8 cellular contexts compared by ENCODE assay signal in the genomic region with DNA sequence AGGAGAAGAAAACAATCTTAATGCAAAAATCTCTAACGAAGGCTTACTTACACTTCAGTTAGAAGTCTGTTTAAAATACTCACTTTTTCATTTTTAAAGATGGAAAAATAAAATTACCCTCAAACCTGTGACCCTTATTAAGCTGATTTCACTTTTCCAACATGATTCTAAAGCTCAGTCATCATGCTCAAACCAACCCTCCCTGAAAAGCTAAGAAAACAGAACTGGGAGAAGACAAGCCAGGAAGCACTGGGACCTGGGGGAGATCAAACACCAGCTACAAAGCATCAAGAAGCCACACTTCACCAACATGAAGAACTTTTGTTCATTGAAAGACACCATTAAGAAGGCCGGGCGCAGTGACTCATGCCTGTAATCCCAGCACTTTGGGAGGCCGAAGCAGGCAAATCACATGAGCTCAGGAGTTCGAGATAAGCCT.
DNase-seq lines count a peak whose midpoint lies in the region; ATAC-seq and TF ChIP-seq lines count a peak whose summit lies in the region.

No MANE protein-coding gene starts in this region.

- TF ChIP-seq CTCF in fibroblast of pulmonary artery (IDR thresholded peaks at IDR 0.05; ENCODE audit: low read length, missing control alignments) = no peak
- TF ChIP-seq CTCF in gastrocnemius medialis (IDR thresholded peaks at IDR 0.05 in 4 of 5, conservative IDR thresholded peaks at IDR 0.05 in 1 of 5) = no peak

- DNase-seq in G401 (ENCODE audit: low spot score) (peak; percentile 37), OCI-M1 (lab: John Stamatoyannopoulos, UW) (peak; percentile 38), fibroblast of pulmonary artery (ENCODE audit: low read depth) (peak; percentile 61), gastrocnemius medialis (peak in 1 of 2 donors; percentile 59)
- no peak for DNase-seq in activated naive CD4-positive, alpha-beta T cell treated with anti-CD3 and anti-CD28 coated beads, Interleukin-2, amount 50 U/mL, for 72 hours (ENCODE audit: low spot score in 2 of 2)

- no peaks in the 10 kb centered on the region for H3K9me3 ChIP-seq in gastrocnemius medialis

- H3K27me3 ChIP-seq in gastrocnemius medialis = no peaks in the 10 kb centered on the region

- H3K4me3 ChIP-seq in fibroblast of pulmonary artery (replicated peaks; ENCODE audit: low read depth, low read length) (no peak overlapping the region), gastrocnemius medialis (no peak overlapping the region)

- H3K9me3 Mint-ChIP-seq in activated naive CD4-positive, alpha-beta T cell treated with anti-CD3 and anti-CD28 coated beads, Interleukin-2, amount 50 U/mL, for 72 hours = no peaks in the 10 kb centered on the region

- peak overlapping the region; percentile 84 to 96 (median 92) for H3K27ac ChIP-seq in gastrocnemius medialis

- ATAC-seq in gastrocnemius medialis (no peak), HG03280 (IDR thresholded peaks at IDR 0.05; ENCODE audit: unreplicated experiment) (no peak), HG02642 (IDR thresholded peaks at IDR 0.05; ENCODE audit: poor library complexity, unreplicated experiment) (no peak), GM21515 (IDR thresholded peaks at IDR 0.05; ENCODE audit: unreplicated experiment) (no peak)
- no peak for ATAC-seq in activated naive CD4-positive, alpha-beta T cell treated with anti-CD3 and anti-CD28 coated beads, Interleukin-2, amount 50 U/mL, for 72 hours

- no peaks in the 10 kb centered on the region for H3K36me3 ChIP-seq in gastrocnemius medialis

- intact Hi-C loops in gastrocnemius medialis (cut with DNase I; ENCODE audit: low total_unique reads) = loop anchor here (1.0 to 10.0 kb wide), 7 partner anchors 142 to 556 kb away; a partner anchor contains a TSS

- no peaks in the 10 kb centered on the region for H3K36me3 Mint-ChIP-seq in activated naive CD4-positive, alpha-beta T cell treated with anti-CD3 and anti-CD28 coated beads, Interleukin-2, amount 50 U/mL, for 72 hours

- TF ChIP-seq POLR2A in gastrocnemius medialis (IDR thresholded peaks at IDR 0.05) = no peak

- in situ Hi-C loops in G401 (cut with HindIII; ENCODE audit: low sequenced_read_pairs) = no loop called here
- in situ Hi-C loops in gastrocnemius medialis (cut with MboI; ENCODE audit: low sequenced_read_pairs in 4 of 4) = no loop called here

- H3K4me1 ChIP-seq in gastrocnemius medialis = peaks cover 33 to 34% of the 10 kb centered on the region in 2 donors

- H3K27ac Mint-ChIP-seq in activated naive CD4-positive, alpha-beta T cell treated with anti-CD3 and anti-CD28 coated beads, Interleukin-2, amount 50 U/mL, for 72 hours = no peak overlapping the region

Comparison
In these comparisons a context has a peak if more than half of its experiments do, and no peak if none do; other contexts are left out.
1. DNase-seq: peak in G401 (single experiment), OCI-M1 (single experiment) and fibroblast of pulmonary artery (single experiment); none in activated naive CD4-positive, alpha-beta T cell treated with anti-CD3 and anti-CD28 coated beads, Interleukin-2, amount 50 U/mL, for 72 hours (0 of 2).